ENCODE assay signal across 20 cellular contexts in the genomic region with DNA sequence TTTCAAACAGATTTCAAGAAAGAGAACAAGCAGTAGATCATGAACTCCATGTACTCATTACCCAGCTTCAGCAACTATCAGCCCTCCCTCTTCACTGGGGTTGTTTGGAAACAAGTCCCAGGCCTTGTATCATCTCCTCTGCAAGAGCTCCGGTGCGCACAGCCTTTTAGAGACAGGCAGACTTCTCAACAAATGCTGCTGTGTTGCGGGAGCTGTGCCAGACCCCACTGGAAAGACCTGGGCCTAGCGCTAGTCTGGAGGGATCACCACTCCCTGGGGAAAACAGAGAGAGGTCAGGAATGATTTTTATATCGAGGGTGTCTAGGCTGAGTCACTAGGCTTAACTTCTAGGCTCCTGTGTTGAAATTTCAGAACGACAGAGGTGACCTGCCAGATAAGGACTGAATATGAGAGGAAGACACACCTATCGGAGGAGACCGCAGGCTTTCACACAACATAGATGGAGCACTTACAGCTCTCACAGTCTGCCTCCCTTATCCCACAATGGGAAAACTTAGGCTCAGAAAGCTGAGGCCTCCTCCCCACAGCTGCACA.
DNase-seq lines count a peak whose midpoint lies in the region; ATAC-seq, FAIRE-seq and TF ChIP-seq lines count a peak whose summit lies in the region.
"Had no signal": no experiment of that assay in that cellular context is flagged by ENCODE, and none has a peak within 500 bp of the region (broad histone marks: within the 10 kb centered on the region; RNA-seq: fewer than 3 reads in every experiment).

No MANE protein-coding gene starts in this region.

- peaks cover 0 to 16% of the 10 kb centered on the region in 2 donors for H3K4me1 ChIP-seq in neuronal stem cell (ENCODE audit: control insufficient read depth in 2 of 2, insufficient read depth in 1 of 2, low read depth in 1 of 2, low read length in 2 of 2)
- H3K4me1 ChIP-seq in testis = peaks cover 6% of the 10 kb centered on the region
- H3K4me1 ChIP-seq: BE2C, HAP-1 had no signal

- H2BK15ac ChIP-seq in neuronal stem cell (ENCODE audit: low read length) = no peak overlapping the region

- H3K4ac ChIP-seq in neuronal stem cell (ENCODE audit: low read length) = no peak overlapping the region

- TF ChIP-seq POLR2A in testis (IDR thresholded peaks at IDR 0.05) = no peak

- H3K9me3 Mint-ChIP-seq in WTC11 = no peaks in the 10 kb centered on the region; the same call in 1 of the 2 replicates
- H3K9me3 Mint-ChIP-seq in activated CD4-positive, alpha-beta T cell treated with anti-CD3 and anti-CD28 coated beads, Interleukin-2, amount 10 ng/mL, durations not matched to agents 7 days and 5 days = no peaks in the 10 kb centered on the region
- H3K9me3 Mint-ChIP-seq in activated naive CD8-positive, alpha-beta T cell treated with anti-CD3 and anti-CD28 coated beads, Interleukin-2, amount 50 U/mL, for 24 hours = no peaks in the 10 kb centered on the region
- H3K9me3 Mint-ChIP-seq: CD8-positive, alpha-beta T cell had no signal

- FAIRE-seq in urothelium cell line (lab: Jason Lieb, UNC) = no peak
- FAIRE-seq: D721Med, HepG2 had no signal

- H3K9me3 ChIP-seq in neuronal stem cell (replicated peaks in 1 of 2; ENCODE audit: control insufficient read depth in 2 of 2, insufficient read depth in 1 of 2, low read depth in 1 of 2, low read length in 2 of 2) (no peaks in the 10 kb centered on the region), testis (no peaks in the 10 kb centered on the region)
- H3K9me3 ChIP-seq: BE2C, HAP-1 had no signal

- no CpG with 5 or more reads among the region's 8 CpGs for WGBS in neuronal stem cell (ENCODE audit: extremely low coverage in 2 of 2, insufficient read length in 2 of 2, insufficient replicate concordance in 1 of 2), 2 donors
- 58 to 63% methylated on average over 8 of the region's 8 CpGs for WGBS in testis, 2 donors

- no peak overlapping the region for H4K91ac ChIP-seq in neuronal stem cell (ENCODE audit: low read depth, low read length, poor library complexity)

- H3K4me3 ChIP-seq in dorsolateral prefrontal cortex = no peak overlapping the region
- no peak overlapping the region for H3K4me3 ChIP-seq in neuronal stem cell (ENCODE audit: low read length in 2 of 2)
- H3K4me3 ChIP-seq in testis = no peak overlapping the region
- H3K4me3 ChIP-seq: HAP-1 had no signal

- H2BK5ac ChIP-seq in neuronal stem cell (ENCODE audit: low read length) = no peak overlapping the region

- DNase-seq in WTC11 (ENCODE audit: low spot score) = no peak
- no peak for DNase-seq in dorsolateral prefrontal cortex
- DNase-seq in neuronal stem cell (ENCODE audit: low spot score) = no peak
- peak; percentile 43 for DNase-seq in testis
- DNase-seq in activated CD4-positive, alpha-beta T cell treated with anti-CD3 and anti-CD28 coated beads, Interleukin-2, amount 10 ng/mL, durations not matched to agents 7 days and 5 days = no peak
- DNase-seq in ecto neural progenitor cell (ENCODE audit: low spot score) = no peak
- no peak for DNase-seq in activated naive CD8-positive, alpha-beta T cell treated with anti-CD3 and anti-CD28 coated beads, Interleukin-2, amount 50 U/mL, for 24 hours
- DNase-seq in urothelium cell line (ENCODE audit: low spot score) = no peak
- DNase-seq: BE2C; CD8-positive, alpha-beta T cell; DND-41; Karpas-422; MM.1S; NCI-H1105 treated with DMSO at 0.1 percent for 48 hours; NCI-H187; NCI-H2171 treated with DMSO at 0.1 percent for 48 hours; SHP77 treated with DMSO at 0.1 percent for 48 hours had no signal

- peak overlapping the region; percentile 37 for H3K9ac ChIP-seq in neuronal stem cell (ENCODE audit: low read depth, low read length, poor library complexity)

- H3K27ac Mint-ChIP-seq in WTC11 = no peak overlapping the region
- no peak overlapping the region for H3K27ac Mint-ChIP-seq in activated CD4-positive, alpha-beta T cell treated with anti-CD3 and anti-CD28 coated beads, Interleukin-2, amount 10 ng/mL, durations not matched to agents 7 days and 5 days
- no peak overlapping the region for H3K27ac Mint-ChIP-seq in activated naive CD8-positive, alpha-beta T cell treated with anti-CD3 and anti-CD28 coated beads, Interleukin-2, amount 50 U/mL, for 24 hours
- H3K27ac Mint-ChIP-seq: CD8-positive, alpha-beta T cell had no signal

- H3K14ac ChIP-seq in neuronal stem cell (ENCODE audit: low read length) = no peak overlapping the region

- ATAC-seq in WTC11 = peak; percentile 31; the same call in 1 of the 2 replicates
- no peak for ATAC-seq in activated naive CD8-positive, alpha-beta T cell treated with anti-CD3 and anti-CD28 coated beads, Interleukin-2, amount 50 U/mL, for 24 hours
- ATAC-seq: CD8-positive, alpha-beta T cell; HepG2 had no signal

- no peaks in the 10 kb centered on the region for H3K79me1 ChIP-seq in neuronal stem cell (ENCODE audit: low read depth, low read length)

- H3K27me3 Mint-ChIP-seq in WTC11 (ENCODE audit: low read depth) = no peaks in the 10 kb centered on the region; the same call in 1 of the 2 replicates
- no peaks in the 10 kb centered on the region for H3K27me3 Mint-ChIP-seq in activated CD4-positive, alpha-beta T cell treated with anti-CD3 and anti-CD28 coated beads, Interleukin-2, amount 10 ng/mL, durations not matched to agents 7 days and 5 days
- peaks cover 5% of the 10 kb centered on the region for H3K27me3 Mint-ChIP-seq in activated naive CD8-positive, alpha-beta T cell treated with anti-CD3 and anti-CD28 coated beads, Interleukin-2, amount 50 U/mL, for 24 hours

- CTCF ChIA-PET in WTC11 (lab: Charles Lee) = interaction anchor here (1.1 to 1.8 kb wide), 3 partner anchors 93 to 179 kb away, joined by 3 to 6 read pairs (median 3); no protein-coding TSS in a partner anchor
- CTCF ChIA-PET in activated CD4-positive, alpha-beta T cell treated with anti-CD3 and anti-CD28 coated beads, Interleukin-2, amount 10 ng/mL, durations not matched to agents 7 days and 5 days (lab: Charles Lee) = no interaction called here

- no peak overlapping the region for H4K8ac ChIP-seq in neuronal stem cell (ENCODE audit: low read depth, low read length)

- no peaks in the 10 kb centered on the region for H3K36me3 Mint-ChIP-seq in WTC11
- H3K36me3 Mint-ChIP-seq in activated CD4-positive, alpha-beta T cell treated with anti-CD3 and anti-CD28 coated beads, Interleukin-2, amount 10 ng/mL, durations not matched to agents 7 days and 5 days (ENCODE audit: low read depth) = no peaks in the 10 kb centered on the region
- no peaks in the 10 kb centered on the region for H3K36me3 Mint-ChIP-seq in activated naive CD8-positive, alpha-beta T cell treated with anti-CD3 and anti-CD28 coated beads, Interleukin-2, amount 50 U/mL, for 24 hours (ENCODE audit: low read depth)
- H3K36me3 Mint-ChIP-seq: CD8-positive, alpha-beta T cell had no signal

- no peak overlapping the region for H3K4me3 Mint-ChIP-seq in WTC11
- no peak overlapping the region for H3K4me3 Mint-ChIP-seq in activated CD4-positive, alpha-beta T cell treated with anti-CD3 and anti-CD28 coated beads, Interleukin-2, amount 10 ng/mL, durations not matched to agents 7 days and 5 days
- no peak overlapping the region for H3K4me3 Mint-ChIP-seq in activated naive CD8-positive, alpha-beta T cell treated with anti-CD3 and anti-CD28 coated beads, Interleukin-2, amount 50 U/mL, for 24 hours
- H3K4me3 Mint-ChIP-seq: CD8-positive, alpha-beta T cell had no signal

- intact Hi-C loops in dorsolateral prefrontal cortex (cut with DNase I) = no loop called here
- intact Hi-C loops in testis (cut with DNase I; ENCODE audit: low total_unique reads) = no loop called here

- H2AK5ac ChIP-seq in neuronal stem cell (ENCODE audit: low read depth, low read length) = peak overlapping the region; percentile 7

- H3K18ac ChIP-seq in neuronal stem cell (ENCODE audit: low read length) = peak overlapping the region; percentile 45

- H2AFZ ChIP-seq in neuronal stem cell (ENCODE audit: low read length) = no peak overlapping the region

- no peak overlapping the region for H2BK12ac ChIP-seq in neuronal stem cell (ENCODE audit: low read length)

- H3K36me3 ChIP-seq in neuronal stem cell (replicated peaks in 1 of 2; ENCODE audit: control insufficient read depth in 2 of 2, insufficient read depth in 2 of 2, low read length in 2 of 2) = peaks cover 6 to 46% of the 10 kb centered on the region in 2 donors
- no peaks in the 10 kb centered on the region for H3K36me3 ChIP-seq in testis (ENCODE audit: low read depth, missing control alignments)
- H3K36me3 ChIP-seq: BE2C, HAP-1 had no signal

- H3K27me3 ChIP-seq in dorsolateral prefrontal cortex = no peaks in the 10 kb centered on the region
- H3K27me3 ChIP-seq in neuronal stem cell (ENCODE audit: control insufficient read depth in 3 of 3, insufficient read depth in 3 of 3, low read depth in 1 of 3, low read length in 3 of 3) = no peaks in the 10 kb centered on the region
- no peaks in the 10 kb centered on the region for H3K27me3 ChIP-seq in testis
- H3K27me3 ChIP-seq: BE2C had no signal

- TF ChIP-seq CTCF in WTC11 (IDR thresholded peaks at IDR 0.05) (no peak), dorsolateral prefrontal cortex (IDR thresholded peaks at IDR 0.05 in 54 of 56, conservative IDR thresholded peaks at IDR 0.05 in 2 of 56; ENCODE audit: low read depth in 1 of 56, partially characterized antibody in 56 of 56) (no peak), testis (IDR thresholded peaks at IDR 0.05) (no peak)

- no peak overlapping the region for H3K23ac ChIP-seq in neuronal stem cell (ENCODE audit: low read depth, low read length, poor library complexity)

- peaks cover 20% of the 10 kb centered on the region for H3K4me1 Mint-ChIP-seq in WTC11
- H3K4me1 Mint-ChIP-seq in activated CD4-positive, alpha-beta T cell treated with anti-CD3 and anti-CD28 coated beads, Interleukin-2, amount 10 ng/mL, durations not matched to agents 7 days and 5 days = no peaks in the 10 kb centered on the region
- no peaks in the 10 kb centered on the region for H3K4me1 Mint-ChIP-seq in activated naive CD8-positive, alpha-beta T cell treated with anti-CD3 and anti-CD28 coated beads, Interleukin-2, amount 50 U/mL, for 24 hours

- H3K4me2 ChIP-seq in neuronal stem cell (ENCODE audit: insufficient read depth, low read length, poor library complexity, severe bottlenecking) = no peak overlapping the region

- H3K27ac ChIP-seq in dorsolateral prefrontal cortex (peak overlapping the region in 42 of 59 donors; percentile 1 to 81 (median 42)), neuronal stem cell (replicated peaks; ENCODE audit: low read length) (no peak overlapping the region), testis (no peak overlapping the region)

- H2BK120ac ChIP-seq in neuronal stem cell (ENCODE audit: low read depth, low read length) = no peak overlapping the region

- POLR2A ChIA-PET in WTC11 (lab: Charles Lee) = interaction anchor here (1.1 kb wide), 1 partner anchor 11 kb away, joined by 3 read pairs; no protein-coding TSS in a partner anchor
- POLR2A ChIA-PET in activated CD4-positive, alpha-beta T cell treated with anti-CD3 and anti-CD28 coated beads, Interleukin-2, amount 10 ng/mL, durations not matched to agents 7 days and 5 days (lab: Charles Lee) = no interaction called here

TF ChIP-seq in WTC11, 78 proteins besides CTCF, POLR2A, EP300 and RAD21 (continues in another document):
- TF ChIP-seq NR2C2 (CRISPR knock-in tag; IDR thresholded peaks at IDR 0.05) (no peak), HMGA2 (CRISPR knock-in tag; IDR thresholded peaks at IDR 0.05) (no peak), JUN (CRISPR knock-in tag; IDR thresholded peaks at IDR 0.05) (no peak), TEAD1 (CRISPR knock-in tag; IDR thresholded peaks at IDR 0.05) (no peak), MYBL2 (CRISPR knock-in tag; IDR thresholded peaks at IDR 0.05) (no peak)

Comparison
In these comparisons a context has a peak if more than half of its experiments do, and no peak if none do; other contexts are left out.
1. H3K27ac ChIP-seq: peak in dorsolateral prefrontal cortex (42 of 59); none in neuronal stem cell (single experiment) and testis (0 of 2).